9 cellular contexts compared by ENCODE assay signal in the genomic region with DNA sequence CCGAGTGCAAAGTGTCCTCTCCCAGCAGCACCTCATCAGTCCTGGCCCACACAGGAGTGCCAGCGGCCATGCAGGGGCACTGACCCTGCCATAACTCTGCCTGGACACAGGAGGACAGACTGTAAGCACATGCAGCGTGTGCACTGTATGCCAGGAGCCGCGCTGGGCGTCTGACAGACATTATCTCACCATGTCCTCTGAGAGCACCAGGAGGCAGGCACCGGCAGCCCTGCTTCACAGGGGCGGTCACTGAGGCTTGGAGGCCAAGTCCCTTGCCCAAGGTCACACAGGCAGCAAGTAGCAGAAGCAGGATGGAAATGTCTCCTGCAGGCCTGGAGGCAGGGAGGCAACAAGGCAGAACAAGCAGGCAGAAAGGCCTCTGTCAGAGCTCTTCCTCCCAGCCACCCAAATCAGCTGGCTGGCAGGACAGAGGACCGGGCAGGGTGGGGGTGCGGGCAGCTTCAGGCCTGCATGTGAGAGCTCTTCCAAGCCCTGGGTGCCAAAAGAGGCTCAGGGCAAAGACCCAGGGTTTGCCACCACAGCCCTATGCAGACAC. TPM values are rescaled to one million over a fixed set of nuclear protein-coding genes. Genes with fewer than 3 reads are reported as not detected.
DNase-seq lines count a peak whose midpoint lies in the region; ATAC-seq, FAIRE-seq and TF ChIP-seq lines count a peak whose summit lies in the region.
"Had no signal": no experiment of that assay in that cellular context is flagged by ENCODE, and none has a peak within 500 bp of the region (broad histone marks: within the 10 kb centered on the region; RNA-seq: fewer than 3 reads in every experiment).

No MANE protein-coding gene starts in this region.

- H3K36me3 Mint-ChIP-seq in CD8-positive, alpha-beta memory T cell: peaks cover 0 to 76% (median 3%) of the 10 kb centered on the region in 3 donors
- H3K36me3 Mint-ChIP-seq in activated B cell treated with CpG ODN at 0.5 μM for 24 hours (ENCODE audit: low read depth): peaks cover 15% of the 10 kb centered on the region

- peak overlapping the region; percentile 40 for H3K27ac ChIP-seq in CD8-positive, alpha-beta memory T cell (ENCODE audit: low read depth, low read length)
- H3K27ac ChIP-seq in cardiac muscle cell (peak overlapping the region; percentile 80), pancreas (peak overlapping the region; percentile 73 to 82 (median 78))

- WGBS in pancreas, 2 donors: 23% methylated on average over 10 of the region's 10 CpGs

- H3K27me3 Mint-ChIP-seq in CD8-positive, alpha-beta memory T cell: peaks cover 0 to 2% of the 10 kb centered on the region in 2 donors
- no peaks in the 10 kb centered on the region for H3K27me3 Mint-ChIP-seq in activated B cell treated with CpG ODN at 0.5 μM for 24 hours

- no peak for TF ChIP-seq CTCF in activated B cell treated with CpG ODN at 0.5 μM for 24 hours (IDR thresholded peaks at IDR 0.05)
- TF ChIP-seq CTCF in cardiac muscle cell (IDR thresholded peaks at IDR 0.05; ENCODE audit: low read depth, low read length): no peak
- TF ChIP-seq CTCF in pancreas (IDR thresholded peaks at IDR 0.05): no peak

- CTCF ChIA-PET in CD8-positive, alpha-beta memory T cell (lab: Charles Lee): interaction anchor here (0.6 to 5.9 kb wide), 6 partner anchors 9 to 70 kb away, joined by 3 to 35 read pairs (median 4); a partner anchor contains a TSS
- CTCF ChIA-PET in activated B cell treated with CpG ODN at 0.5 μM for 24 hours (lab: Charles Lee): no interaction called here

- no peak for DNase-seq in CD8-positive, alpha-beta memory T cell
- no peak for DNase-seq in activated B cell treated with CpG ODN at 0.5 μM for 24 hours
- DNase-seq in cardiac muscle cell (ENCODE audit: low read depth in 1 of 2, low spot score in 1 of 2): no peak
- peak in 4 of 6 donors; percentile 42 to 82 (median 56) for DNase-seq in pancreas
- DNase-seq in iPS-NIHi7 (ENCODE audit: extremely low spot score): no peak
- no peak for DNase-seq in KBM-7
- DNase-seq: NCI-H524 had no signal

- ATAC-seq in activated B cell treated with CpG ODN at 0.5 μM for 24 hours (ENCODE audit: low read depth) (no peak), pancreas (no peak), GM19455 (IDR thresholded peaks at IDR 0.05; ENCODE audit: unreplicated experiment) (no peak), HG03095 (IDR thresholded peaks at IDR 0.05; ENCODE audit: unreplicated experiment) (no peak)

- H3K27ac Mint-ChIP-seq in CD8-positive, alpha-beta memory T cell: peak overlapping the region; percentile 87 to 100 (median 97)
- H3K27ac Mint-ChIP-seq in activated B cell treated with CpG ODN at 0.5 μM for 24 hours: peak overlapping the region; percentile 97

- H3K36me3 ChIP-seq in CD8-positive, alpha-beta memory T cell (ENCODE audit: insufficient read depth, low read length): no peaks in the 10 kb centered on the region
- H3K36me3 ChIP-seq in cardiac muscle cell (no peaks in the 10 kb centered on the region), pancreas (no peaks in the 10 kb centered on the region)

- peaks cover 96% of the 10 kb centered on the region for H3K4me1 ChIP-seq in CD8-positive, alpha-beta memory T cell (ENCODE audit: insufficient read depth, low read length)
- peaks cover 61% of the 10 kb centered on the region for H3K4me1 ChIP-seq in cardiac muscle cell (ENCODE audit: low read depth)
- H3K4me1 ChIP-seq in pancreas: peaks cover 66 to 78% (median 77%) of the 10 kb centered on the region in 3 donors

- peak overlapping the region; percentile 85 to 99 (median 97) for H3K4me3 Mint-ChIP-seq in CD8-positive, alpha-beta memory T cell
- peak overlapping the region; percentile 32 for H3K4me3 Mint-ChIP-seq in activated B cell treated with CpG ODN at 0.5 μM for 24 hours

- H3K4me3 ChIP-seq in CD8-positive, alpha-beta memory T cell (ENCODE audit: low read length): peak overlapping the region; percentile 98
- H3K4me3 ChIP-seq in cardiac muscle cell: no peak overlapping the region
- H3K4me3 ChIP-seq in pancreas: peak overlapping the region in 1 of 4 donors; percentile 5

- FAIRE-seq in pancreas (lab: Jason Lieb, UNC): no peak

- H3K4me1 Mint-ChIP-seq in CD8-positive, alpha-beta memory T cell: peaks cover 94 to 100% (median 97%) of the 10 kb centered on the region in 3 donors
- H3K4me1 Mint-ChIP-seq in activated B cell treated with CpG ODN at 0.5 μM for 24 hours: peaks cover 100% of the 10 kb centered on the region

- H3K9me3 Mint-ChIP-seq in CD8-positive, alpha-beta memory T cell: no peaks in the 10 kb centered on the region
- H3K9me3 Mint-ChIP-seq in activated B cell treated with CpG ODN at 0.5 μM for 24 hours: no peaks in the 10 kb centered on the region

- POLR2A ChIA-PET in CD8-positive, alpha-beta memory T cell (lab: Charles Lee): interaction anchor here (1.0 to 4.4 kb wide), 4 partner anchors 9 to 62 kb away, joined by 4 to 30 read pairs (median 12); a partner anchor contains a TSS
- POLR2A ChIA-PET in activated B cell treated with CpG ODN at 0.5 μM for 24 hours (lab: Charles Lee): interaction anchor here (0.8 to 5.3 kb wide), 5 partner anchors 9 to 156 kb away, joined by 3 to 93 read pairs (median 5); a partner anchor contains a TSS

- intact Hi-C loops in activated B cell treated with CpG ODN at 0.5 μM for 24 hours (cut with micrococcal nuclease): no loop called here
- intact Hi-C loops in pancreas (cut with DNase I): no loop called here

- H3K9me3 ChIP-seq in CD8-positive, alpha-beta memory T cell (ENCODE audit: low read length): no peaks in the 10 kb centered on the region
- no peaks in the 10 kb centered on the region for H3K9me3 ChIP-seq in cardiac muscle cell (ENCODE audit: low read depth)
- no peaks in the 10 kb centered on the region for H3K9me3 ChIP-seq in pancreas

- in situ Hi-C loops in KBM-7 (cut with MboI; ENCODE audit: low pct_unique_long_range_greater_than_20kb, low sequenced_read_pairs): no loop called here

- no peaks in the 10 kb centered on the region for H3K27me3 ChIP-seq in CD8-positive, alpha-beta memory T cell (ENCODE audit: insufficient read depth, low read length, poor library complexity, severe bottlenecking)
- H3K27me3 ChIP-seq in cardiac muscle cell (no peaks in the 10 kb centered on the region), pancreas (no peaks in the 10 kb centered on the region)

RNA-seq across cellular contexts. Expression of a gene that starts 8.4 kb away (rescaled TPM):
- total RNA-seq in CD8-positive, alpha-beta memory T cell: 10 to 100 TPM; 82.2 to 93.3 TPM
- 167 TPM for polyA plus RNA-seq in CD8-positive, alpha-beta memory T cell
- total RNA-seq in activated B cell treated with CpG ODN at 0.5 μM for 24 hours (65.8 and 88.1 TPM in 2 replicates), cardiac muscle cell (20.9 and 25.6 TPM in 2 replicates), pancreas (10 to 100 TPM; 47.7 to 85.4 (median 69.1) TPM)
- polyA plus RNA-seq in cardiac muscle cell (26.6 and 32.5 TPM in 2 replicates), pancreas (10 to 100 TPM; 25.4 to 56.5 TPM)

RNA-seq across cellular contexts. Expression of a gene that starts 34.7 kb away (rescaled TPM):
- total RNA-seq in CD8-positive, alpha-beta memory T cell: 10 to 100 TPM; 73.8 to 75.5 TPM
- 52.2 TPM for polyA plus RNA-seq in CD8-positive, alpha-beta memory T cell
- total RNA-seq in activated B cell treated with CpG ODN at 0.5 μM for 24 hours: 41.4 and 50.6 TPM in 2 replicates
- total RNA-seq in cardiac muscle cell: 26.1 and 35.6 TPM in 2 replicates
- 54.2 and 70.7 TPM in 2 replicates for polyA plus RNA-seq in cardiac muscle cell
- total RNA-seq in pancreas: 10 to 100 TPM; 19.6 to 34.9 (median 25.5) TPM
- polyA plus RNA-seq in pancreas: 10 to 100 TPM; 39.0 to 56.8 TPM

RNA-seq across cellular contexts. Expression of a gene that starts 41.8 kb away (rescaled TPM):
- total RNA-seq in CD8-positive, alpha-beta memory T cell: 1 to 10 TPM; 1.4 to 2.5 TPM
- polyA plus RNA-seq in CD8-positive, alpha-beta memory T cell: 0.89 TPM
- total RNA-seq in activated B cell treated with CpG ODN at 0.5 μM for 24 hours (1.7 and 1.8 TPM in 2 replicates), cardiac muscle cell (0.89 and 1.7 TPM in 2 replicates), pancreas (1 to 10 TPM; 1.0 to 2.2 (median 1.2) TPM)
- polyA plus RNA-seq in cardiac muscle cell (3.4 and 3.5 TPM in 2 replicates), pancreas (1 to 10 TPM in 1 of 2 donors, under 1 TPM in 1; 0.80 to 2.5 TPM)

RNA-seq across cellular contexts. Expression of a gene that starts 55.6 kb away (rescaled TPM):
- 10 to 100 TPM; 32.9 to 43.2 TPM for total RNA-seq in CD8-positive, alpha-beta memory T cell
- polyA plus RNA-seq in CD8-positive, alpha-beta memory T cell: 28.7 TPM
- 71.3 and 85.4 TPM in 2 replicates for total RNA-seq in activated B cell treated with CpG ODN at 0.5 μM for 24 hours
- 66.2 and 119 TPM in 2 replicates for total RNA-seq in cardiac muscle cell
- 48.8 and 71.4 TPM in 2 replicates for polyA plus RNA-seq in cardiac muscle cell
- total RNA-seq in pancreas: 10 to 100 TPM; 25.9 to 66.6 (median 41.3) TPM
- polyA plus RNA-seq in pancreas: 10 to 100 TPM; 22.2 to 27.7 TPM

Comparison
In these comparisons a context has a peak if more than half of its experiments do, and no peak if none do; other contexts are left out.
1. DNase-seq: peak in pancreas (4 of 6); none in CD8-positive, alpha-beta memory T cell (0 of 5), activated B cell treated with CpG ODN at 0.5 μM for 24 hours (single experiment), cardiac muscle cell (0 of 2), iPS-NIHi7 (single experiment) and KBM-7 (single experiment).
2. Peak in every context shown above with its lines, with median percentiles within 50 percentile points of each other: H3K27ac ChIP-seq.